18 cellular contexts compared by ENCODE assay signal in the genomic region with DNA sequence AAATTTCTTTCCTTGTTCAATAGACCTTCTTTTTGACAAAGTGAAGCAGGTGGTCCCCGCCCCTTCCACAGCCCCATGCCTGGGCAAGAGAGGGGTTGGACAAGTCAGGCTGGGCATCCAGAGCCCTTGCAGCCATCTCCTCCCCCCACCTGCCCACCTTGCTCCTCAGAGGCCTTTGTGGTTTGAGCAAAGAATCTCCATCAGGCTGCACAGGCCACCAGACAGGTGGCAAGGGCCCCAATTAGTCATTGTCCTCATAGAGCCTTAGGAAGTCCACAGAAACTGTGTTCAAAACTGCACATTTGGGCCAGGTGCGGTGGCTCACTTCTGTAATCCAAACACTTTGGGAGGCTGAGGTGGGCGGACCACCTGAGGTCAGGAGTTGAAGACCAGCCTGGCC. TPM values are rescaled to one million over a fixed set of nuclear protein-coding genes. Genes with fewer than 3 reads are reported as not detected.
A peak's percentile ranks its signal among the peaks of the same experiment; 100 is the strongest.
DNase-seq lines count a peak whose midpoint lies in the region; TF ChIP-seq lines count a peak whose summit lies in the region.
"Had no signal": no experiment of that assay in that cellular context is flagged by ENCODE, and none has a peak within 500 bp of the region (broad histone marks: within the 10 kb centered on the region; RNA-seq: fewer than 3 reads in every experiment).

No MANE protein-coding gene starts in this region.

- no peak overlapping the region for H3K27ac ChIP-seq in mesenchymal stem cell (ENCODE audit: low read length, poor library complexity, severe bottlenecking)
- no peak overlapping the region for H3K27ac ChIP-seq in tibial nerve
- H3K27ac ChIP-seq: 22Rv1, colonic mucosa, GM23248, parathyroid adenoma had no signal

- H3K18ac ChIP-seq in mesenchymal stem cell (ENCODE audit: low read depth in 1 of 2, low read length in 2 of 2), result peak overlapping the region; percentile 52 to 88

- H3K23ac ChIP-seq in mesenchymal stem cell (ENCODE audit: low read length in 2 of 2), result no peak overlapping the region

- peaks cover 0 to 6% (median 1%) of the 10 kb centered on the region in 7 donors for H3K9me3 Mint-ChIP-seq in CD14-positive monocyte

- peak overlapping the region; percentile 90 to 96 for H2BK12ac ChIP-seq in mesenchymal stem cell (ENCODE audit: low read length in 2 of 2)

- TF ChIP-seq CTCF in CD14-positive monocyte (IDR thresholded peaks at IDR 0.05) (no peak), tibial nerve (IDR thresholded peaks at IDR 0.05) (no peak)

- no peak for TF ChIP-seq POLR2A in tibial nerve (IDR thresholded peaks at IDR 0.05)

- peak overlapping the region; percentile 35 for H2AK5ac ChIP-seq in mesenchymal stem cell (ENCODE audit: low read length, severe bottlenecking)

- H3K14ac ChIP-seq in mesenchymal stem cell (ENCODE audit: low read length in 2 of 2), result peak overlapping the region in 1 of 2 experiments; percentile 18

- DNase-seq in DMS53 (lab: John Stamatoyannopoulos, UW) (peak; percentile 6), DMS53 treated with DMSO at 0.1 percent for 48 hours (lab: John Stamatoyannopoulos, UW; ENCODE audit: unreplicated experiment) (no peak), CD14-positive monocyte (ENCODE audit: low spot score) (no peak), RKO (ENCODE audit: low spot score) (peak; percentile 58), mesenchymal stem cell (no peak), retina (no peak), activated gamma-delta T cell (lab: John Stamatoyannopoulos, UW) (no peak), tibial nerve (ENCODE audit: low spot score in 2 of 2) (no peak)
- DNase-seq: BE2C, colonic mucosa, foreskin melanocyte, GM23248, NCI-H2081 treated with DMSO at 0.1 percent for 48 hours, PC-3, SK-N-SH, transverse colon had no signal

- H2BK5ac ChIP-seq in mesenchymal stem cell (ENCODE audit: low read depth, low read length, poor library complexity, severe bottlenecking), result no peak overlapping the region

- H3K4me2 ChIP-seq in mesenchymal stem cell (ENCODE audit: low read length, poor library complexity, severe bottlenecking), result no peak overlapping the region
- H3K4me2 ChIP-seq: SK-N-SH had no signal

- H2BK120ac ChIP-seq in mesenchymal stem cell (ENCODE audit: low read depth, low read length), result no peak overlapping the region

- peak overlapping the region in 5 of 7 donors; percentile 21 to 96 (median 54) for H3K27ac Mint-ChIP-seq in CD14-positive monocyte

- intact Hi-C loops in CD14-positive monocyte (cut with micrococcal nuclease), result loop anchor here in 1 of 2 donors (5.0 to 10.0 kb wide), 2 partner anchors 169 to 236 kb away; no protein-coding TSS in a partner anchor

- H2BK15ac ChIP-seq in mesenchymal stem cell (ENCODE audit: low read depth, poor library complexity, severe bottlenecking), result peak overlapping the region; percentile 93

- H3K36me3 ChIP-seq in mesenchymal stem cell (ENCODE audit: control insufficient read depth in 1 of 2, insufficient read depth in 2 of 2, low read depth in 1 of 2, low read length in 2 of 2) (peaks cover 3 to 15% of the 10 kb centered on the region in 2 experiments), tibial nerve (no peaks in the 10 kb centered on the region)
- H3K36me3 ChIP-seq: BE2C, colonic mucosa, transverse colon had no signal

- peaks cover 4 to 19% of the 10 kb centered on the region in 2 donors for H3K36me3 Mint-ChIP-seq in CD14-positive monocyte

- H3K4me3 ChIP-seq in mesenchymal stem cell (ENCODE audit: insufficient read depth in 1 of 2, low read depth in 1 of 2, low read length in 2 of 2) (no peak overlapping the region), tibial nerve (no peak overlapping the region)
- H3K4me3 ChIP-seq: colonic mucosa, GM23248, transverse colon had no signal

- H3K27me3 Mint-ChIP-seq in CD14-positive monocyte (ENCODE audit: low read depth in 3 of 3), result peaks cover 14 to 23% (median 16%) of the 10 kb centered on the region in 3 donors

- H3K27me3 ChIP-seq in mesenchymal stem cell (ENCODE audit: control insufficient read depth in 1 of 2, insufficient read depth in 1 of 2, low read length in 2 of 2), result no peaks in the 10 kb centered on the region
- H3K27me3 ChIP-seq in tibial nerve, result peaks cover 0 to 3% of the 10 kb centered on the region in 2 donors
- H3K27me3 ChIP-seq: BE2C, colonic mucosa had no signal

- H3K4ac ChIP-seq in mesenchymal stem cell (ENCODE audit: low read depth in 1 of 2, low read length in 2 of 2), result peak overlapping the region; percentile 46 to 89

- 96% methylated on average over 2 of the region's 3 CpGs for WGBS in mesenchymal stem cell
- 90 to 97% methylated on average over 3 of the region's 3 CpGs for WGBS in tibial nerve, 2 donors

- H3K9me3 ChIP-seq in mesenchymal stem cell (ENCODE audit: control insufficient read depth, low read length) (no peaks in the 10 kb centered on the region), tibial nerve (no peaks in the 10 kb centered on the region)
- H3K9me3 ChIP-seq: BE2C, colonic mucosa, SK-N-SH, transverse colon had no signal

- peaks cover 68% of the 10 kb centered on the region for H3K4me1 Mint-ChIP-seq in CD14-positive monocyte

- no peak overlapping the region for H4K8ac ChIP-seq in mesenchymal stem cell (ENCODE audit: low read length)

- TF ChIP-seq EP300 in tibial nerve (IDR thresholded peaks at IDR 0.05), result no peak

- peak overlapping the region in 1 of 2 donors; percentile 6 for H3K4me3 Mint-ChIP-seq in CD14-positive monocyte

- peaks cover 32% of the 10 kb centered on the region for H3K4me1 ChIP-seq in mesenchymal stem cell (ENCODE audit: control insufficient read depth, insufficient read depth, low read depth, low read length)
- H3K4me1 ChIP-seq in tibial nerve, result peaks cover 0 to 34% (median 20%) of the 10 kb centered on the region in 4 donors

- peak overlapping the region; percentile 94 for H4K91ac ChIP-seq in mesenchymal stem cell (ENCODE audit: low read length)

- H3K9ac ChIP-seq in mesenchymal stem cell (ENCODE audit: low read length), result no peak overlapping the region
- H3K9ac ChIP-seq: GM23248, parathyroid adenoma, SK-N-SH had no signal

- no peak overlapping the region for H2AFZ ChIP-seq in mesenchymal stem cell (ENCODE audit: low read depth, low read length)
- H2AFZ ChIP-seq: GM23248, parathyroid adenoma had no signal

- H3K79me1 ChIP-seq in mesenchymal stem cell (replicated peaks; ENCODE audit: low read length, poor library complexity, severe bottlenecking), result no peaks in the 10 kb centered on the region

RNA-seq across cellular contexts. Expression of gene MAPK13, which starts 1.5 kb away (rescaled TPM):
- 1 to 10 TPM in 1 of 2 donors, under 1 TPM in 1; 0.88 to 2.4 TPM for polyA plus RNA-seq in CD14-positive monocyte
- polyA plus RNA-seq in mesenchymal stem cell (2013, experiment 1 of 2), result 29.8 TPM
- polyA plus RNA-seq in mesenchymal stem cell (2013, experiment 2 of 2), result 28.9 TPM
- total RNA-seq in tibial nerve, result 10 to 100 TPM in 2 of 4 donors, 1 to 10 TPM in 2; 2.7 to 11.7 (median 7.2) TPM

Comparison
In these comparisons a context has a peak if more than half of its experiments do, and no peak if none do; other contexts are left out.
1. DNase-seq: peak in DMS53 (single experiment) and RKO (single experiment); none in DMS53 treated with DMSO at 0.1 percent for 48 hours (single experiment), CD14-positive monocyte (single experiment), mesenchymal stem cell (single experiment), retina (single experiment), activated gamma-delta T cell (single experiment) and tibial nerve (0 of 2).